Comparison of ENCODE assay signal across 18 cellular contexts in genomic region chr19:15244106-15244803, GRCh38. TPM values are rescaled to one million over a fixed set of nuclear protein-coding genes. Genes with fewer than 3 reads are reported as not detected.
"Had no signal": no experiment of that assay in that cellular context is flagged by ENCODE, and none has a peak within 500 bp of the region (broad histone marks: within the 10 kb centered on the region; RNA-seq: fewer than 3 reads in every experiment).

No MANE protein-coding gene starts in this region.

- H3K27ac Mint-ChIP-seq: activated naive CD8-positive, alpha-beta T cell treated with anti-CD3 and anti-CD28 coated beads, Interleukin-2, amount 10 ng/mL, durations not matched to agents 7 days and 5 days had no signal

- DNase-seq: activated CD4-positive, alpha-beta T cell treated with anti-CD3 and anti-CD28 coated beads, Interleukin-2, amount 50 U/mL, for 1 hour; activated naive CD8-positive, alpha-beta T cell treated with anti-CD3 and anti-CD28 coated beads, Interleukin-2, amount 10 ng/mL, durations not matched to agents 7 days and 5 days; activated T-cell treated with anti-CD3 and anti-CD28 coated beads for 4 hours; colonic mucosa; effector CD4-positive, alpha-beta T cell; heart right ventricle; islet precursor cell; left lung; mesendoderm; SK-N-SH; stimulated activated naive CD4-positive, alpha-beta T cell treated with Interleukin-2 at 50 U/mL for 16 hours had no signal

- H3K27ac ChIP-seq: colonic mucosa had no signal

- H3K9me3 ChIP-seq: colonic mucosa, heart right ventricle, left lung, SK-N-SH had no signal

- H3K9ac ChIP-seq: parathyroid adenoma, SK-N-SH had no signal

- H3K27me3 ChIP-seq: colonic mucosa, heart right ventricle, left lung had no signal

- H3K4me3 Mint-ChIP-seq: activated naive CD8-positive, alpha-beta T cell treated with anti-CD3 and anti-CD28 coated beads, Interleukin-2, amount 10 ng/mL, durations not matched to agents 7 days and 5 days; T-helper 1 cell treated with Interleukin-12 subunit alpha and Interleukin-12 subunit beta and Interleukin-4 antibody, amounts not matched to agents 30 μg/mL and 1 μg/mL, for 36 hours had no signal

- H3K4me2 ChIP-seq: SK-N-SH, smooth muscle cell had no signal

- H2AFZ ChIP-seq: parathyroid adenoma had no signal

- ATAC-seq: heart right ventricle, left lung, right cardiac atrium had no signal

- FAIRE-seq: frontal cortex, urothelium cell line had no signal

- H3K4me3 ChIP-seq: colonic mucosa, heart right ventricle, left lung, smooth muscle cell had no signal

- H3K4me1 Mint-ChIP-seq: activated naive CD8-positive, alpha-beta T cell treated with anti-CD3 and anti-CD28 coated beads, Interleukin-2, amount 10 ng/mL, durations not matched to agents 7 days and 5 days had no signal

- H3K27me3 Mint-ChIP-seq: activated naive CD8-positive, alpha-beta T cell treated with anti-CD3 and anti-CD28 coated beads, Interleukin-2, amount 10 ng/mL, durations not matched to agents 7 days and 5 days had no signal

- H3K9me3 Mint-ChIP-seq: activated naive CD8-positive, alpha-beta T cell treated with anti-CD3 and anti-CD28 coated beads, Interleukin-2, amount 10 ng/mL, durations not matched to agents 7 days and 5 days; T-helper 1 cell treated with Interleukin-12 subunit alpha and Interleukin-12 subunit beta and Interleukin-4 antibody, amounts not matched to agents 30 μg/mL and 1 μg/mL, for 36 hours had no signal

RNA-seq across cellular contexts. Expression of gene EPHX3, which starts 12.0 kb away (rescaled TPM):
- total RNA-seq: activated naive CD8-positive, alpha-beta T cell treated with anti-CD3 and anti-CD28 coated beads, Interleukin-2, amount 10 ng/mL, durations not matched to agents 7 days and 5 days had no signal

RNA-seq across cellular contexts. Expression of gene NOTCH3, which starts 43.5 kb away (rescaled TPM):
- total RNA-seq: activated CD8-positive, alpha-beta memory T cell treated with anti-CD3 and anti-CD28 coated beads for 36 hours had no signal
